9 cellular contexts compared by ENCODE assay signal in the genomic region with DNA sequence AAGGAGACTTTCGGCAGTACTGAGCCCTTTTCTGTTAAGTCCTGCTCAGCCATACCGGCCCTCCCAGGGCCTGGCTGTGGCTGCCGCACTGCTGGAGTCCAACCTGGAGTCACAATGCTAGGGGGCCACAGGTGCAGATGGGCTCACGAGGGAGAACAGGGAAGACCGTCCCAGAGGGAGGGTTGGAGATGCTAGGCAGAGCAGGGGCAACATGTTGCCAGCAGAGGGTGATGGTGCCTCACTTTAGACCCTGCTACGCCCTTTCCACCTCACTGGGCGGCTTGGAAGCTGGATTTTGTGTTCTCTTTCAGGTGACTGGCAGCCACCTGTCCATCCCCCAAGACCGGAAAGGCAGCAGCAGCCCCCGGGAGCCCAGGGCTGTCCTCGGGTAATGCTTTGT. TPM values are rescaled to one million over a fixed set of nuclear protein-coding genes. Genes with fewer than 3 reads are reported as not detected.
DNase-seq lines count a peak whose midpoint lies in the region; ATAC-seq, FAIRE-seq and TF ChIP-seq lines count a peak whose summit lies in the region.
"Not testable (repeated sequence)": the region's sequence is repeated elsewhere in the genome, so short reads cannot be mapped to it uniquely, and the experiment has no call there.
"Had no signal": no experiment of that assay in that cellular context is flagged by ENCODE, and none has a peak within 500 bp of the region (broad histone marks: within the 10 kb centered on the region; RNA-seq: fewer than 3 reads in every experiment).

No MANE protein-coding gene starts in this region.

- not testable (repeated sequence) for H3K36me3 ChIP-seq in mesendoderm (ENCODE audit: control insufficient read depth, insufficient read depth, low read length)

- H3K4me3 Mint-ChIP-seq in T-helper 17 cell = not testable (repeated sequence)

- H3K4me2 ChIP-seq in mesendoderm (ENCODE audit: low read length) = not testable (repeated sequence)

- H2AK5ac ChIP-seq in mesendoderm (ENCODE audit: low read length) = not testable (repeated sequence)

- DNase-seq in DMS53 (lab: John Stamatoyannopoulos, UW) (peak; percentile 44), NCI-H1417 (lab: John Stamatoyannopoulos, UW) (peak in 2 of 3 experiments; percentile 12 to 39), T-helper 17 cell (peak in 1 of 3 donors; percentile 12), mesendoderm (peak; percentile 38)
- DNase-seq in H54 (ENCODE audit: insufficient read length, low spot score); astrocyte of the spinal cord (ENCODE audit: low read depth, low spot score); foreskin keratinocyte: not testable (repeated sequence)
- peak; percentile 32 for DNase-seq in stimulated activated naive CD8-positive, alpha-beta T cell treated with anti-CD3 and anti-CD28 coated beads, Interleukin-15, Interleukin-2, amounts not matched to agents 100 U/mL and 50 U/mL, for 24 hours

- not testable (repeated sequence) for H2BK15ac ChIP-seq in mesendoderm (replicated peaks; ENCODE audit: low read depth)

- H3K9ac ChIP-seq in mesendoderm (ENCODE audit: low read length) = not testable (repeated sequence)

- H3K79me1 ChIP-seq in mesendoderm (ENCODE audit: low read length) = not testable (repeated sequence)

- H3K36me3 Mint-ChIP-seq in T-helper 17 cell (ENCODE audit: low read depth) = not testable (repeated sequence)

- H3K18ac ChIP-seq in mesendoderm (ENCODE audit: low read length) = not testable (repeated sequence)

- not testable (repeated sequence) for H3K27ac Mint-ChIP-seq in T-helper 17 cell

- in situ Hi-C loops in astrocyte of the spinal cord (cut with HindIII; ENCODE audit: low sequenced_read_pairs) = not testable (repeated sequence)

- not testable (repeated sequence) for H2BK120ac ChIP-seq in mesendoderm (ENCODE audit: low read depth, low read length)

- WGBS in mesendoderm (ENCODE audit: extremely low coverage, insufficient coverage, low lambda C conversion rate) = no CpG with 5 or more reads among the region's 10 CpGs

- H3K27me3 ChIP-seq in foreskin keratinocyte; mesendoderm (ENCODE audit: insufficient read depth, low read length, poor library complexity): not testable (repeated sequence)

- not testable (repeated sequence) for H3K79me2 ChIP-seq in mesendoderm (ENCODE audit: control insufficient read depth, insufficient read depth, low read length)

- not testable (repeated sequence) for H3K4ac ChIP-seq in mesendoderm (ENCODE audit: low read depth, low read length)

- H3K9me3 ChIP-seq in T-helper 17 cell (ENCODE audit: control insufficient read depth, low read length, poor library complexity, severe bottlenecking) = not testable (repeated sequence)

- TF ChIP-seq POLR2A in H54 (IDR thresholded peaks at IDR 0.05; ENCODE audit: low read depth, low read length) = not testable (repeated sequence)

- H4K5ac ChIP-seq in mesendoderm (ENCODE audit: low read length) = not testable (repeated sequence)

- TF ChIP-seq CTCF in astrocyte of the spinal cord (IDR thresholded peaks at IDR 0.05; ENCODE audit: low read depth, low read length) = peak; percentile 38
- peak; percentile 67 for TF ChIP-seq CTCF in foreskin keratinocyte (conservative IDR thresholded peaks at IDR 0.05)

- H3K4me1 Mint-ChIP-seq in T-helper 17 cell = peaks cover 14% of the 10 kb centered on the region

- ATAC-seq in T-helper 17 cell (peak; percentile 63), foreskin keratinocyte (peak; percentile 81)
- not testable (repeated sequence) for ATAC-seq in stimulated activated naive CD8-positive, alpha-beta T cell treated with anti-CD3 and anti-CD28 coated beads, Interleukin-15, Interleukin-2, amounts not matched to agents 100 U/mL and 50 U/mL, for 24 hours

- H2BK5ac ChIP-seq in mesendoderm (ENCODE audit: low read length) = not testable (repeated sequence)

- H3K4me3 ChIP-seq in astrocyte of the spinal cord (ENCODE audit: low read depth, low read length); mesendoderm (ENCODE audit: low read length): not testable (repeated sequence)

- FAIRE-seq in H54 (lab: Jason Lieb, UNC) = peak; percentile 73

- H3K27ac ChIP-seq in foreskin keratinocyte = peak overlapping the region; percentile 34
- not testable (repeated sequence) for H3K27ac ChIP-seq in mesendoderm (ENCODE audit: low read depth, low read length)

- H3K4me1 ChIP-seq in foreskin keratinocyte; mesendoderm (ENCODE audit: control insufficient read depth, low read depth, low read length): not testable (repeated sequence)

- not testable (repeated sequence) for H4K8ac ChIP-seq in mesendoderm (ENCODE audit: low read depth, low read length)

- H3K23ac ChIP-seq in mesendoderm (ENCODE audit: low read length) = not testable (repeated sequence)

- H3K56ac ChIP-seq in mesendoderm (ENCODE audit: low read length) = not testable (repeated sequence)

- H3K27me3 Mint-ChIP-seq in T-helper 17 cell = not testable (repeated sequence)

RNA-seq across cellular contexts. Expression of a gene that starts 48.1 kb away (rescaled TPM):
- total RNA-seq in T-helper 17 cell (not detected), foreskin keratinocyte (not detected in 2 replicates)
- not detected in 2 replicates for polyA plus RNA-seq in foreskin keratinocyte
- polyA plus RNA-seq in mesendoderm (2013, experiment 1 of 2) = 0.34 TPM
- 0.21 TPM for polyA plus RNA-seq in mesendoderm (2013, experiment 2 of 2)
- total RNA-seq: skeletal muscle tissue had no signal

RNA-seq across cellular contexts. Expression of a gene that starts 51.6 kb away (rescaled TPM):
- total RNA-seq in T-helper 17 cell (1 to 10 TPM; 3.1 to 5.8 TPM), foreskin keratinocyte (not detected in 2 replicates)
- polyA plus RNA-seq in foreskin keratinocyte = not detected in 2 replicates
- polyA plus RNA-seq in mesendoderm (2013, experiment 1 of 2) = 0.03 TPM
- not detected for polyA plus RNA-seq in mesendoderm (2013, experiment 2 of 2)
- total RNA-seq: skeletal muscle tissue had no signal
